In the genomic region with DNA sequence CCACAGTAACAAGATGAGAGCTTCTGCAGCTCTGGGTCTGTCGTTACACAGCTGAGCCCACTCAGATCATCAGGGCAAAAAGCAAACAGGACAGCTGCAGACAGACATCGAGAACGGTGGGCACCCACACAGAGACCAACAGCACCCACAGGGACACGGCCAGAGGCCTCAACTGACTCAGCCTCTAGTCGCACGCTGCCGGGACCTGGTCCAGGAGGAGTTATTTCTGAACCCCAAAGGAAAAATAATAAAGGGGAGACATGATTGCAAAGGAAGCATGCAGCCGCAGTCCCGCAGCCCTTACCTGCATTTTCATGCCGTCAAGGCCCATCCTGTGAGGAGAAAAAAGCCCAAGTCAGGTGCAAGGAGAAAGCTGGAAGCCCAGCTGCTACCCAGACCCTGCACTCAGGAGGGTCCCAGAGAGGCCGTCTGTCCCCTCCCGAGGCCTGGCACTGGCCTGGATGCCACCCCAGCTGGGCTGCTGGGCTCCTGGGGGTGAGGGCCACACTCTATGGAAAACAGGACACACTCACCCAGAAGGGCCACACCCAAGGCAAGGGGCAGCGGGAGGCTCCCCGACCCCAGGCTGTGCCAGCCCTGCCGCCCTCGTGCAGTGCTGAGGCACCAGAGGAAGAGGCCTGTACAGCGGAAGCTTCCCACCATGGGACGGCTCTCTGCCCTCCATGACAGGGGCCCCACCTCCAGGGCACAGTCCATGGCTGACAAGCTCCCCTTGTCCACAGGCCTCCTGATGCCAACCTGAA, we compare ENCODE assay signal across 28 cellular contexts. TPM values are rescaled to one million over a fixed set of nuclear protein-coding genes. Genes with fewer than 3 reads are reported as not detected.
DNase-seq lines count a peak whose midpoint lies in the region; ATAC-seq and TF ChIP-seq lines count a peak whose summit lies in the region.
"Had no signal": no experiment of that assay in that cellular context is flagged by ENCODE, and none has a peak within 500 bp of the region (broad histone marks: within the 10 kb centered on the region; RNA-seq: fewer than 3 reads in every experiment).

No MANE protein-coding gene starts in this region.

- H3K4me3 ChIP-seq in BE2C (ENCODE audit: low read depth, low read length) (no peak overlapping the region), coronary artery (no peak overlapping the region), colonic mucosa (no peak overlapping the region)
- H3K4me3 ChIP-seq: breast epithelium, gastrocnemius medialis, skin epidermis, thyroid gland had no signal

- no peak overlapping the region for H3K23ac ChIP-seq in H9 (ENCODE audit: insufficient read length, low read depth, low read length)

- no peaks in the 10 kb centered on the region for H4K20me1 ChIP-seq in H9 (ENCODE audit: control insufficient read depth, insufficient read depth, insufficient read length)

- H3K27me3 ChIP-seq in BE2C: no peaks in the 10 kb centered on the region
- no peaks in the 10 kb centered on the region for H3K27me3 ChIP-seq in H9 (ENCODE audit: insufficient read depth, low read length)
- H3K27me3 ChIP-seq in colonic mucosa: no peaks in the 10 kb centered on the region
- H3K27me3 ChIP-seq: breast epithelium, gastrocnemius medialis, thyroid gland had no signal

- no peaks in the 10 kb centered on the region for H3K27me3 Mint-ChIP-seq in H9 (ENCODE audit: low read depth)
- H3K27me3 Mint-ChIP-seq: naive thymus-derived CD4-positive, alpha-beta T cell; stimulated activated naive CD8-positive, alpha-beta T cell treated with anti-CD3 and anti-CD28 coated beads, Interleukin-15, Interleukin-2, amounts not matched to agents 100 ng/mL and 50 ng/mL, for 24 hours; T-cell had no signal

- no peak overlapping the region for H3K4ac ChIP-seq in H9 (ENCODE audit: low read depth, low read length)

- no peak overlapping the region for H2BK5ac ChIP-seq in H9 (ENCODE audit: insufficient read length, low read length)

- no peaks in the 10 kb centered on the region; the same call in 1 of the 2 replicates for H3K79me2 ChIP-seq in H9 (ENCODE audit: insufficient read depth, low read length)

- H2BK120ac ChIP-seq in H9 (ENCODE audit: low read depth, low read length, poor library complexity, severe bottlenecking): no peak overlapping the region

- no peak overlapping the region for H2BK12ac ChIP-seq in H9 (ENCODE audit: insufficient read length, low read depth, low read length)

- no peak overlapping the region for H3T11ph ChIP-seq in H9 (ENCODE audit: low read length)

- H3K23me2 ChIP-seq in H9 (ENCODE audit: insufficient read length, low read depth, low read length, poor library complexity, severe bottlenecking): no peaks in the 10 kb centered on the region

- H4K8ac ChIP-seq in H9 (replicated peaks; ENCODE audit: insufficient read length, low read depth, low read length): no peak overlapping the region

- H2AK5ac ChIP-seq in H9 (ENCODE audit: insufficient read length, low read length): no peak overlapping the region

- H2AFZ ChIP-seq in H9 (ENCODE audit: low read length): no peak overlapping the region

- H3K9ac ChIP-seq in H9 (ENCODE audit: extremely low read depth, insufficient read length, low read length) (no peak overlapping the region), colonic mucosa (ENCODE audit: low read depth in 2 of 2, low read length in 2 of 2) (no peak overlapping the region)

- DNase-seq in BE2C (peak; percentile 4), H9 (no peak), coronary artery (ENCODE audit: low spot score) (peak; percentile 61), omental fat pad (ENCODE audit: low spot score) (peak; percentile 2), NCI-H1092 treated with DMSO at 0.1 percent for 48 hours (lab: John Stamatoyannopoulos, UW) (no peak), colonic mucosa (no peak)
- DNase-seq: ACHN; activated CD8-positive, alpha-beta T cell treated with anti-CD3 and anti-CD28 coated beads, Interleukin-2, amount 10 ng/mL, durations not matched to agents 7 days and 5 days; activated T-cell treated with anti-CD3 and anti-CD28 coated beads for 4 hours; amniotic stem cell; DMS53; gastrocnemius medialis; hippocampal formation; midbrain; naive thymus-derived CD4-positive, alpha-beta T cell; NCI-H1105; NCI-H2029; NCI-H2227 treated with DMSO at 0.1 percent for 48 hours; NCI-H69; T-cell; thyroid gland had no signal

- H3K56ac ChIP-seq in H9 (ENCODE audit: insufficient read length, low read depth, low read length): no peak overlapping the region

- H3K9me3 Mint-ChIP-seq in H9: no peaks in the 10 kb centered on the region
- H3K9me3 Mint-ChIP-seq: naive thymus-derived CD4-positive, alpha-beta T cell; stimulated activated naive CD8-positive, alpha-beta T cell treated with anti-CD3 and anti-CD28 coated beads, Interleukin-15, Interleukin-2, amounts not matched to agents 100 ng/mL and 50 ng/mL, for 24 hours; T-cell had no signal

- intact Hi-C loops in colonic mucosa (cut with DNase I): no loop called here

- no peak overlapping the region for H2BK20ac ChIP-seq in H9 (ENCODE audit: low read depth, low read length, poor library complexity, severe bottlenecking)

- H3K4me1 ChIP-seq in BE2C (peaks cover 12% of the 10 kb centered on the region), H9 (ENCODE audit: insufficient read depth, low read length) (no peaks in the 10 kb centered on the region), colonic mucosa (no peaks in the 10 kb centered on the region)
- H3K4me1 ChIP-seq: breast epithelium, gastrocnemius medialis, thyroid gland had no signal

- no peak overlapping the region for H4K91ac ChIP-seq in H9 (ENCODE audit: insufficient read length, low read depth, low read length)

- WGBS in H9 (ENCODE audit: extremely low coverage, insufficient read length, low lambda C conversion rate): no CpG with 5 or more reads among the region's 18 CpGs

- H3K79me1 ChIP-seq in H9 (ENCODE audit: insufficient read depth, low read depth, low read length, poor library complexity, severe bottlenecking): no peaks in the 10 kb centered on the region

- ATAC-seq in omental fat pad (ENCODE audit: low FRiP score) (no peak), HG02884 (IDR thresholded peaks at IDR 0.05; ENCODE audit: unreplicated experiment) (no peak), HG02885 (IDR thresholded peaks at IDR 0.05; ENCODE audit: poor library complexity, unreplicated experiment) (no peak)
- ATAC-seq: activated CD8-positive, alpha-beta T cell treated with anti-CD3 and anti-CD28 coated beads, Interleukin-2, amount 10 ng/mL, durations not matched to agents 7 days and 5 days; gastrocnemius medialis; naive thymus-derived CD4-positive, alpha-beta T cell; T-cell had no signal

- H3K27ac Mint-ChIP-seq in H9: peak overlapping the region in 2 of 3 experiments; percentile 48 to 70; a peak in 2 of 7 replicates
- H3K27ac Mint-ChIP-seq: activated CD8-positive, alpha-beta T cell treated with anti-CD3 and anti-CD28 coated beads, Interleukin-2, amount 10 ng/mL, durations not matched to agents 7 days and 5 days; stimulated activated naive CD8-positive, alpha-beta T cell treated with anti-CD3 and anti-CD28 coated beads, Interleukin-15, Interleukin-2, amounts not matched to agents 100 ng/mL and 50 ng/mL, for 24 hours; T-cell had no signal

- H3K4me3 Mint-ChIP-seq in H9: no peak overlapping the region
- H3K4me3 Mint-ChIP-seq: activated CD8-positive, alpha-beta T cell treated with anti-CD3 and anti-CD28 coated beads, Interleukin-2, amount 10 ng/mL, durations not matched to agents 7 days and 5 days; naive thymus-derived CD4-positive, alpha-beta T cell; stimulated activated naive CD8-positive, alpha-beta T cell treated with anti-CD3 and anti-CD28 coated beads, Interleukin-15, Interleukin-2, amounts not matched to agents 100 ng/mL and 50 ng/mL, for 24 hours; T-cell had no signal

- no peak overlapping the region for H3K14ac ChIP-seq in H9 (ENCODE audit: insufficient read depth, low read length)

- no peak overlapping the region for H3K27ac ChIP-seq in H9 (ENCODE audit: insufficient read length, low read depth, low read length)
- no peak overlapping the region for H3K27ac ChIP-seq in coronary artery
- no peak overlapping the region for H3K27ac ChIP-seq in colonic mucosa
- H3K27ac ChIP-seq: breast epithelium, gastrocnemius medialis, thyroid gland had no signal

- no peak overlapping the region for H4K5ac ChIP-seq in H9 (ENCODE audit: insufficient read length, low read depth, low read length)

- H3K9me3 ChIP-seq in BE2C (no peaks in the 10 kb centered on the region), H9 (ENCODE audit: control insufficient read depth, low read depth, low read length) (no peaks in the 10 kb centered on the region), colonic mucosa (no peaks in the 10 kb centered on the region)
- H3K9me3 ChIP-seq: breast epithelium, gastrocnemius medialis, thyroid gland had no signal

- TF ChIP-seq CTCF in BE2C (IDR thresholded peaks at IDR 0.05; ENCODE audit: low read depth, low read length) (no peak), H9 (conservative IDR thresholded peaks at IDR 0.05) (no peak), coronary artery (IDR thresholded peaks at IDR 0.05) (no peak), omental fat pad (IDR thresholded peaks at IDR 0.05) (no peak), colonic mucosa (IDR thresholded peaks at IDR 0.05) (no peak)

- H3K18ac ChIP-seq in H9 (ENCODE audit: insufficient read length, low read depth, low read length): no peak overlapping the region

- peaks cover 12 to 38% (median 34%) of the 10 kb centered on the region in 3 experiments for H3K36me3 Mint-ChIP-seq in H9 (ENCODE audit: insufficient read depth in 1 of 3, low read depth in 3 of 3)

- H3K4me2 ChIP-seq in H9 (ENCODE audit: insufficient read depth, insufficient read length, low read length): no peak overlapping the region

- H3K36me3 ChIP-seq in BE2C (peaks cover 44% of the 10 kb centered on the region), colonic mucosa (peaks cover 4% of the 10 kb centered on the region)
- H3K36me3 ChIP-seq: breast epithelium, thyroid gland had no signal

- no peak overlapping the region for H2BK15ac ChIP-seq in H9 (ENCODE audit: low read depth, low read length)

- H3K4me1 Mint-ChIP-seq in H9: no peaks in the 10 kb centered on the region
- H3K4me1 Mint-ChIP-seq: T-cell had no signal

RNA-seq across cellular contexts. Expression of a gene that starts 15.7 kb away (rescaled TPM):
- polyA plus RNA-seq in BE2C (2012; ENCODE audit: insufficient read depth, insufficient read length, low read depth): 84.6 TPM
- total RNA-seq in H9 (2021): 68.7 and 69.2 TPM in 2 replicates
- total RNA-seq in omental fat pad: 100 to 1,000 TPM in 2 of 4 donors, 10 to 100 TPM in 2; 94.8 to 122 (median 108) TPM
- total RNA-seq in colonic mucosa: 100 to 1,000 TPM in 1 of 2 donors, 10 to 100 TPM in 1; 78.2 to 142 TPM

RNA-seq across cellular contexts. Expression of a gene that starts 28.6 kb away (rescaled TPM):
- polyA plus RNA-seq in BE2C (2012; ENCODE audit: insufficient read depth, insufficient read length, low read depth): 29.5 TPM
- total RNA-seq in H9 (2021): 32.8 and 36.0 TPM in 2 replicates
- total RNA-seq in omental fat pad: 1 to 10 TPM in 3 of 4 donors, under 1 TPM in 1; 0.96 to 8.0 (median 2.8) TPM
- total RNA-seq in colonic mucosa: 1 to 10 TPM; 6.2 to 6.9 TPM

RNA-seq across cellular contexts. Expression of a gene that starts 57.5 kb away (rescaled TPM):
- polyA plus RNA-seq in BE2C (2012; ENCODE audit: insufficient read depth, insufficient read length, low read depth): 3.1 TPM
- total RNA-seq in H9 (2021): 6.7 and 6.8 TPM in 2 replicates
- total RNA-seq in omental fat pad: not detected
- 1 to 10 TPM in 1 of 2 donors, under 1 TPM in 1; 0.45 to 4.2 TPM for total RNA-seq in colonic mucosa
- total RNA-seq: M059J, SK-MEL-5 had no signal
- polyA plus RNA-seq: naive thymus-derived CD4-positive, alpha-beta T cell had no signal

Comparison
In these comparisons a context has a peak if more than half of its experiments do, and no peak if none do; other contexts are left out.
1. DNase-seq: peak in BE2C (single experiment), coronary artery (single experiment) and omental fat pad (single experiment); none in H9 (single experiment), NCI-H1092 treated with DMSO at 0.1 percent for 48 hours (single experiment) and colonic mucosa (single experiment).